1 cellular context compared by ENCODE assay signal in the genomic region with DNA sequence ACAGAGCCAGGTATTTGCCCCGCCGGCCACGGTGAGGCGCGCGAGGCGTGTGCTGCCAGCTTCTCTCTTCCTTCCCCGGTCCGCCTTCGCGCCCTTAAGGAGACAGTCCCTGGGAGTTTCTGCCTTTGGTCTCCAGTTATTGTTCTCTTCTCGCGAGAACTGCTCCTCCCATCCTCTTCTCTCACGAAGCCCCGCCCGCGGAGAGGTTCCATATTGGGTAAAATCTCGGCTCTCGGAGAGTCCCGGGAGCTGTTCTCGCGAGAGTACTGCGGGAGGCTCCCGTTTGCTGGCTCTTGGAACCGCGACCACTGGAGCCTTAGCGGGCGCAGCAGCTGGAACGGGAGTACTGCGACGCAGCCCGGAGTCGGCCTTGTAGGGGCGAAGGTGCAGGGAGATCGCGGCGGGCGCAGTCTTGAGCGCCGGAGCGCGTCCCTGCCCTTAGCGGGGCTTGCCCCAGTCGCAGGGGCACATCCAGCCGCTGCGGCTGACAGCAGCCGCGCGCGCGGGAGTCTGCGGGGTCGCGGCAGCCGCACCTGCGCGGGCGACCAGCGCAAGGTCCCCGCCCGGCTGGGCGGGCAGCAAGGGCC.
TF ChIP-seq lines count a peak whose summit lies in the region.

MAPK14 (plus strand) TSS at position 308 of the 587 bp plus-strand sequence. CDS start 350 bp downstream, outside the sequence.

TF ChIP-seq in HepG2, 621 proteins besides CTCF, POLR2A, EP300 and RAD21 (continued from another document and continues in another):
- no peak for TF ChIP-seq CBX2 (IDR thresholded peaks at IDR 0.05; ENCODE audit: low read depth, low read length)
- TF ChIP-seq CBX2 (CRISPR knock-in tag; IDR thresholded peaks at IDR 0.05; ENCODE audit: low read depth), result no peak; the same call in 1 of the 2 replicates
- TF ChIP-seq ZNF30 (CRISPR knock-in tag; IDR thresholded peaks at IDR 0.05), result no peak
- TF ChIP-seq, protein P1, sequence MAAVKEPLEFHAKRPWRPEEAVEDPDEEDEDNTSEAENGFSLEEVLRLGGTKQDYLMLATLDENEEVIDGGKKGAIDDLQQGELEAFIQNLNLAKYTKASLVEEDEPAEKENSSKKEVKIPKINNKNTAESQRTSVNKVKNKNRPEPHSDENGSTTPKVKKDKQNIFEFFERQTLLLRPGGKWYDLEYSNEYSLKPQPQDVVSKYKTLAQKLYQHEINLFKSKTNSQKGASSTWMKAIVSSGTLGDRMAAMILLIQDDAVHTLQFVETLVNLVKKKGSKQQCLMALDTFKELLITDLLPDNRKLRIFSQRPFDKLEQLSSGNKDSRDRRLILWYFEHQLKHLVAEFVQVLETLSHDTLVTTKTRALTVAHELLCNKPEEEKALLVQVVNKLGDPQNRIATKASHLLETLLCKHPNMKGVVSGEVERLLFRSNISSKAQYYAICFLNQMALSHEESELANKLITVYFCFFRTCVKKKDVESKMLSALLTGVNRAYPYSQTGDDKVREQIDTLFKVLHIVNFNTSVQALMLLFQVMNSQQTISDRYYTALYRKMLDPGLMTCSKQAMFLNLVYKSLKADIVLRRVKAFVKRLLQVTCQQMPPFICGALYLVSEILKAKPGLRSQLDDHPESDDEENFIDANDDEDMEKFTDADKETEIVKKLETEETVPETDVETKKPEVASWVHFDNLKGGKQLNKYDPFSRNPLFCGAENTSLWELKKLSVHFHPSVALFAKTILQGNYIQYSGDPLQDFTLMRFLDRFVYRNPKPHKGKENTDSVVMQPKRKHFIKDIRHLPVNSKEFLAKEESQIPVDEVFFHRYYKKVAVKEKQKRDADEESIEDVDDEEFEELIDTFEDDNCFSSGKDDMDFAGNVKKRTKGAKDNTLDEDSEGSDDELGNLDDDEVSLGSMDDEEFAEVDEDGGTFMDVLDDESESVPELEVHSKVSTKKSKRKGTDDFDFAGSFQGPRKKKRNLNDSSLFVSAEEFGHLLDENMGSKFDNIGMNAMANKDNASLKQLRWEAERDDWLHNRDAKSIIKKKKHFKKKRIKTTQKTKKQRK (IDR thresholded peaks at IDR 0.05; ENCODE audit: low read length), result no peak
- TF ChIP-seq ZKSCAN1 (IDR thresholded peaks at IDR 0.05; ENCODE audit: low read length), result no peak; the same call in 1 of the 2 replicates
- peak; percentile 13; the same call in 1 of the 2 replicates for TF ChIP-seq SP5 (CRISPR knock-in tag; IDR thresholded peaks at IDR 0.05; ENCODE audit: borderline replicate concordance, low read depth)
- no peak for TF ChIP-seq GABPA (IDR thresholded peaks at IDR 0.05; ENCODE audit: low read depth, low read length)
- peak; percentile 61; the same call in 1 of the 2 replicates for TF ChIP-seq GABPA (CRISPR knock-in tag; IDR thresholded peaks at IDR 0.05; ENCODE audit: low read depth)
- peak; percentile 95 for TF ChIP-seq ZNF670 (CRISPR knock-in tag; IDR thresholded peaks at IDR 0.05; ENCODE audit: borderline replicate concordance)
- TF ChIP-seq ZNF350 (CRISPR knock-in tag; IDR thresholded peaks at IDR 0.05; ENCODE audit: borderline replicate concordance, low read depth), result peak; percentile 70
- no peak for TF ChIP-seq ZNF530 (CRISPR knock-in tag; IDR thresholded peaks at IDR 0.05; ENCODE audit: low read depth)
- TF ChIP-seq, protein P2, sequence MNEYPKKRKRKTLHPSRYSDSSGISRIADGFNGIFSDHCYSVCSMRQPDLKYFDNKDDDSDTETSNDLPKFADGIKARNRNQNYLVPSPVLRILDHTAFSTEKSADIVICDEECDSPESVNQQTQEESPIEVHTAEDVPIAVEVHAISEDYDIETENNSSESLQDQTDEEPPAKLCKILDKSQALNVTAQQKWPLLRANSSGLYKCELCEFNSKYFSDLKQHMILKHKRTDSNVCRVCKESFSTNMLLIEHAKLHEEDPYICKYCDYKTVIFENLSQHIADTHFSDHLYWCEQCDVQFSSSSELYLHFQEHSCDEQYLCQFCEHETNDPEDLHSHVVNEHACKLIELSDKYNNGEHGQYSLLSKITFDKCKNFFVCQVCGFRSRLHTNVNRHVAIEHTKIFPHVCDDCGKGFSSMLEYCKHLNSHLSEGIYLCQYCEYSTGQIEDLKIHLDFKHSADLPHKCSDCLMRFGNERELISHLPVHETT (CRISPR knock-in tag; conservative IDR thresholded peaks at IDR 0.05), result peak; percentile 21; the same call in 1 of the 2 replicates
- peak; percentile 96 for TF ChIP-seq RBFOX2 (IDR thresholded peaks at IDR 0.05; ENCODE audit: low read depth, low read length)
- TF ChIP-seq ETV5 (CRISPR knock-in tag; IDR thresholded peaks at IDR 0.05; ENCODE audit: borderline replicate concordance), result peak; percentile 54; the same call in 1 of the 2 replicates
- TF ChIP-seq SP1 (IDR thresholded peaks at IDR 0.05), result peak; percentile 96
- peak; percentile 65 for TF ChIP-seq SP1 (CRISPR knock-in tag; IDR thresholded peaks at IDR 0.05)
- TF ChIP-seq ZNF234 (CRISPR knock-in tag; conservative IDR thresholded peaks at IDR 0.05), result no peak
- TF ChIP-seq ESRRA (CRISPR knock-in tag; IDR thresholded peaks at IDR 0.05; ENCODE audit: low read depth), result no peak; the same call in 1 of the 2 replicates
- no peak for TF ChIP-seq ZHX1 (CRISPR knock-in tag; IDR thresholded peaks at IDR 0.05; ENCODE audit: low read depth)
- peak; percentile 98 for TF ChIP-seq ARNT2 (CRISPR knock-in tag; IDR thresholded peaks at IDR 0.05; ENCODE audit: low read depth)
- TF ChIP-seq ZNF124 (CRISPR knock-in tag; IDR thresholded peaks at IDR 0.05), result peak; percentile 94
- TF ChIP-seq, protein P3, sequence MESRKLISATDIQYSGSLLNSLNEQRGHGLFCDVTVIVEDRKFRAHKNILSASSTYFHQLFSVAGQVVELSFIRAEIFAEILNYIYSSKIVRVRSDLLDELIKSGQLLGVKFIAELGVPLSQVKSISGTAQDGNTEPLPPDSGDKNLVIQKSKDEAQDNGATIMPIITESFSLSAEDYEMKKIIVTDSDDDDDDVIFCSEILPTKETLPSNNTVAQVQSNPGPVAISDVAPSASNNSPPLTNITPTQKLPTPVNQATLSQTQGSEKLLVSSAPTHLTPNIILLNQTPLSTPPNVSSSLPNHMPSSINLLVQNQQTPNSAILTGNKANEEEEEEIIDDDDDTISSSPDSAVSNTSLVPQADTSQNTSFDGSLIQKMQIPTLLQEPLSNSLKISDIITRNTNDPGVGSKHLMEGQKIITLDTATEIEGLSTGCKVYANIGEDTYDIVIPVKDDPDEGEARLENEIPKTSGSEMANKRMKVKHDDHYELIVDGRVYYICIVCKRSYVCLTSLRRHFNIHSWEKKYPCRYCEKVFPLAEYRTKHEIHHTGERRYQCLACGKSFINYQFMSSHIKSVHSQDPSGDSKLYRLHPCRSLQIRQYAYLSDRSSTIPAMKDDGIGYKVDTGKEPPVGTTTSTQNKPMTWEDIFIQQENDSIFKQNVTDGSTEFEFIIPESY (CRISPR knock-in tag; IDR thresholded peaks at IDR 0.05), result peak; percentile 67
- no peak for TF ChIP-seq TOPORS (CRISPR knock-in tag; IDR thresholded peaks at IDR 0.05)
- TF ChIP-seq ZNF678 (CRISPR knock-in tag; IDR thresholded peaks at IDR 0.05), result no peak; the same call in 1 of the 2 replicates
- no peak; the same call in 1 of the 2 replicates for TF ChIP-seq HBP1 (CRISPR knock-in tag; IDR thresholded peaks at IDR 0.05; ENCODE audit: low read depth)
- peak; percentile 65; the same call in 1 of the 2 replicates for TF ChIP-seq ZNF337 (CRISPR knock-in tag; IDR thresholded peaks at IDR 0.05; ENCODE audit: borderline replicate concordance, low read depth)
- 0 out of 2 replicates have a peak, but pooled peaks have one; percentile 16 for TF ChIP-seq KDM6A (CRISPR knock-in tag; IDR thresholded peaks at IDR 0.05; ENCODE audit: low read depth)
- no peak for TF ChIP-seq ZNF10 (CRISPR knock-in tag; IDR thresholded peaks at IDR 0.05; ENCODE audit: borderline replicate concordance, low read depth)
- TF ChIP-seq MEIS2 (CRISPR knock-in tag; IDR thresholded peaks at IDR 0.05), result peak; percentile 52; the same call in 1 of the 2 replicates
- TF ChIP-seq, protein P4, sequence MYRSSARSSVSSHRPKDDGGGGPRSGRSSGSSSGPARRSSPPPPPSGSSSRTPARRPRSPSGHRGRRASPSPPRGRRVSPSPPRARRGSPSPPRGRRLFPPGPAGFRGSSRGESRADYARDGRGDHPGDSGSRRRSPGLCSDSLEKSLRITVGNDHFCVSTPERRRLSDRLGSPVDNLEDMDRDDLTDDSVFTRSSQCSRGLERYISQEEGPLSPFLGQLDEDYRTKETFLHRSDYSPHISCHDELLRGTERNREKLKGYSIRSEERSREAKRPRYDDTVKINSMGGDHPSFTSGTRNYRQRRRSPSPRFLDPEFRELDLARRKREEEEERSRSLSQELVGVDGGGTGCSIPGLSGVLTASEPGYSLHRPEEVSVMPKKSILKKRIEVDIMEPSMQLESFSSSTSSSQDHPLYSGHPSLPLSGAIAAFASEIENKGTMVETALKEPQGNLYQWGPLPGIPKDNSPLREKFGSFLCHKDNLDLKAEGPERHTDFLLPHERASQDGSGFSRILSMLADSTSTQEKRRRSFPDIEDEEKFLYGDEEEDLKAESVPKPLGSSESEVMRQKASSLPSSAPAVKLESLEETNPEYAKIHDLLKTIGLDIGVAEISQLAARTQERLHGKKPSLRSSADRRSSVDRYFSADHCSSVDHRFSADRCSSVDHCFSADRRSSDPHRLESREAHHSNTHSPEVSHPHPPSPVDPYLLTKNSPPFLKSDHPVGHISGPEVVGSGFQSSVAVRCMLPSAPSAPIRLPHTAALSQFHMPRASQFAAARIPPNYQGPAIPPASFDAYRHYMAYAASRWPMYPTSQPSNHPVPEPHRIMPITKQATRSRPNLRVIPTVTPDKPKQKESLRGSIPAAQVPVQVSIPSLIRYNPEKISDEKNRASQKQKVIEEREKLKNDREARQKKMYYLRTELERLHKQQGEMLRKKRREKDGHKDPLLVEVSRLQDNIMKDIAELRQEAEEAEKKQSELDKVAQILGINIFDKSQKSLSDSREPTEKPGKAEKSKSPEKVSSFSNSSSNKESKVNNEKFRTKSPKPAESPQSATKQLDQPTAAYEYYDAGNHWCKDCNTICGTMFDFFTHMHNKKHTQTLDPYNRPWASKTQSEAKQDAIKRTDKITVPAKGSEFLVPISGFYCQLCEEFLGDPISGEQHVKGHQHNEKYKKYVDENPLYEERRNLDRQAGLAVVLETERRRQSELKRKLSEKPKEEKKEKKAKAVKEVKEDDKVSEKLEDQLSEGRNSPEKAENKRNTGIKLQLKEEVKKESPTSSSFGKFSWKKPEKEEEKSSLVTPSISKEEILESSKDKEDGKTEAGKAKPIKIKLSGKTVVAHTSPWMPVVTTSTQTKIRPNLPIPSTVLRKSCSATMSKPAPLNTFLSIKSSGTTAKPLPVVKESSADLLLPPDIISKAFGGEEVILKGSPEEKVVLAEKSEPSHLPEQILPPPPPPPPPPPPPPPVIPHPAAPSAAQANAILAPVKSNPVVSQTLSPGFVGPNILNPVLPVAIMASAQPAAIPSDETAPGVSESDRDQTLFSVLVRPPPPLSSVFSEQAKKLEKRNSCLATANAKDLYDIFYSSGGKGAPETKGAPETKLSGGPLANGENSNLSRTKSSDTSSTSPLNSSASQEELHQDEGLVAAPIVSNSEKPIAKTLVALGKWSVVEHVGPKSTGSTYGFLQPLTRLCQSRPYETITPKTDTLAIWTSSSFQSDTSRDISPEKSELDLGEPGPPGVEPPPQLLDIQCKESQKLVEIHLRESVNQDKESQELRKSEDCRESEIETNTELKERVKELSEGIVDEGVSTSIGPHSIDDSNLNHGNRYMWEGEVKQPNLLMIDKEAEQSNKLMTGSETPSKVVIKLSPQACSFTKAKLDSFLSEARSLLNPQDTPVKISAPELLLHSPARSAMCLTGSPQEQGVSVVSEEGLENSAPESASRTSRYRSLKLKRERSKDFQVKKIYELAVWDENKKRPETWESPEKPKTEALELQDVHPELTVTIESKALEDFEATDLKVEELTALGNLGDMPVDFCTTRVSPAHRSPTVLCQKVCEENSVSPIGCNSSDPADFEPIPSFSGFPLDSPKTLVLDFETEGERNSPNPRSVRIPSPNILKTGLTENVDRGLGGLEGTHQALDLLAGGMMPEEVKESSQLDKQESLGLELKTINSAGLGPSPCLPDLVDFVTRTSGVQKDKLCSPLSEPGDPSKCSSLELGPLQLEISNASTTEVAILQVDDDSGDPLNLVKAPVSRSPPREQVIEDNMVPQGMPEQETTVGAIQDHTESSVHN (CRISPR knock-in tag; IDR thresholded peaks at IDR 0.05), result no peak
- TF ChIP-seq NR3C1 (CRISPR knock-in tag; IDR thresholded peaks at IDR 0.05), result no peak
- TF ChIP-seq, protein P5, sequence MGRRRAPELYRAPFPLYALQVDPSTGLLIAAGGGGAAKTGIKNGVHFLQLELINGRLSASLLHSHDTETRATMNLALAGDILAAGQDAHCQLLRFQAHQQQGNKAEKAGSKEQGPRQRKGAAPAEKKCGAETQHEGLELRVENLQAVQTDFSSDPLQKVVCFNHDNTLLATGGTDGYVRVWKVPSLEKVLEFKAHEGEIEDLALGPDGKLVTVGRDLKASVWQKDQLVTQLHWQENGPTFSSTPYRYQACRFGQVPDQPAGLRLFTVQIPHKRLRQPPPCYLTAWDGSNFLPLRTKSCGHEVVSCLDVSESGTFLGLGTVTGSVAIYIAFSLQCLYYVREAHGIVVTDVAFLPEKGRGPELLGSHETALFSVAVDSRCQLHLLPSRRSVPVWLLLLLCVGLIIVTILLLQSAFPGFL (CRISPR knock-in tag; IDR thresholded peaks at IDR 0.05), result no peak
- TF ChIP-seq ZNF446 (CRISPR knock-in tag; IDR thresholded peaks at IDR 0.05), result 0 out of 2 replicates have a peak, but pooled peaks have one; percentile 42
- TF ChIP-seq PHF8 (CRISPR knock-in tag; IDR thresholded peaks at IDR 0.05), result peak; percentile 90
- TF ChIP-seq SNAPC2 (CRISPR knock-in tag; IDR thresholded peaks at IDR 0.05), result peak; percentile 74; the same call in 1 of the 2 replicates
- no peak for TF ChIP-seq GZF1 (CRISPR knock-in tag; IDR thresholded peaks at IDR 0.05)
- no peak; the same call in 1 of the 2 replicates for TF ChIP-seq ARHGAP35 (CRISPR knock-in tag; IDR thresholded peaks at IDR 0.05; ENCODE audit: borderline replicate concordance)
